In the genomic region with DNA sequence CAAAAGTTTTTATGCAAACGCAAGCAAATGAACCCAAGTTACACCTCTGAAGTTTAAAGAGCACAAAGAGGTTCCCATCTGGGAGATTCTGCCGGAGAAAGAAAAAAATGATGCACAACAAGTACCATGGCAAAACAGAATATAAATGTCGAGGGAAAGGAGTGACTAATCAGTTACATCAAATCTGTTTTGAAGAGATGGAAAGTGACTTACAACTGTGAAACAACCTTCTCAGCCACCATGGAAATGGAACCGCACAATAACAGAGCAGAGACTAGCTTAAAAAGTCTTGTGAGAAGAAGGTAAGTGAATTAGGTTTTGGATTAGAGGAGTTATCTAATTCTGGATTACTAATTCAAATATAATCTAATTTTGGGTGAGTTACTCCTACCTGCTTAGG, we compare ENCODE assay signal across 11 cellular contexts. TPM values are rescaled to one million over a fixed set of nuclear protein-coding genes. Genes with fewer than 3 reads are reported as not detected.
DNase-seq lines count a peak whose midpoint lies in the region; ATAC-seq and TF ChIP-seq lines count a peak whose summit lies in the region.
"Had no signal": no experiment of that assay in that cellular context is flagged by ENCODE, and none has a peak within 500 bp of the region (broad histone marks: within the 10 kb centered on the region; RNA-seq: fewer than 3 reads in every experiment).

No MANE protein-coding gene starts in this region.

- H3K9me2 ChIP-seq in Loucy (replicated peaks; ENCODE audit: low read depth, low read length): no peaks in the 10 kb centered on the region

- no peaks in the 10 kb centered on the region for H3K9me3 Mint-ChIP-seq in naive thymus-derived CD8-positive, alpha-beta T cell

- ATAC-seq in DND-41 (ENCODE audit: insufficient read depth, low read depth): no peak
- no peak for ATAC-seq in naive thymus-derived CD8-positive, alpha-beta T cell
- no peak for ATAC-seq in HG02973 (IDR thresholded peaks at IDR 0.05; ENCODE audit: unreplicated experiment)

- peak overlapping the region; percentile 3; the same call in 1 of the 2 replicates for H3K27ac ChIP-seq in DND-41 (ENCODE audit: low read length)

- peaks cover 81% of the 10 kb centered on the region for H3K79me2 ChIP-seq in DND-41 (ENCODE audit: insufficient read depth, low read length)
- H3K79me2 ChIP-seq in Loucy (ENCODE audit: insufficient read depth, low read length): peaks cover 76% of the 10 kb centered on the region

- H2AFZ ChIP-seq in DND-41 (ENCODE audit: low read depth, low read length): no peak overlapping the region
- no peak overlapping the region for H2AFZ ChIP-seq in Loucy (ENCODE audit: low read length)

- POLR2A ChIA-PET in naive thymus-derived CD8-positive, alpha-beta T cell (lab: Charles Lee): interaction anchor here (0.9 to 1.6 kb wide), 2 partner anchors 10 to 41 kb away, joined by 3 read pairs; no protein-coding TSS in a partner anchor

- peaks cover 0 to 40% (median 19%) of the 10 kb centered on the region in 3 donors for H3K36me3 Mint-ChIP-seq in naive thymus-derived CD8-positive, alpha-beta T cell

- peaks cover 24% of the 10 kb centered on the region; the same call in 1 of the 2 replicates for H4K20me1 ChIP-seq in DND-41 (ENCODE audit: insufficient read depth, low read length)
- H4K20me1 ChIP-seq in Loucy (ENCODE audit: insufficient read depth, low read length, poor library complexity, severe bottlenecking): peaks cover 46% of the 10 kb centered on the region

- H3K27me3 ChIP-seq in DND-41 (ENCODE audit: insufficient read depth, low read length, poor library complexity) (no peaks in the 10 kb centered on the region), Loucy (ENCODE audit: insufficient read depth, low read length, poor library complexity, severe bottlenecking) (no peaks in the 10 kb centered on the region)

- H3K4me2 ChIP-seq in DND-41 (ENCODE audit: insufficient read depth, low read length): peak overlapping the region; percentile 74
- H3K4me2 ChIP-seq in Loucy (ENCODE audit: low read depth, low read length, poor library complexity, severe bottlenecking): peak overlapping the region; percentile 98

- H3K27me3 Mint-ChIP-seq in naive thymus-derived CD8-positive, alpha-beta T cell: no peaks in the 10 kb centered on the region

- peaks cover 55% of the 10 kb centered on the region for H3K36me3 ChIP-seq in DND-41 (ENCODE audit: insufficient read depth, low read length)
- H3K36me3 ChIP-seq in Loucy (ENCODE audit: insufficient read depth, low read length): peaks cover 20% of the 10 kb centered on the region

- peak overlapping the region in 6 of 10 donors; percentile 20 to 100 (median 45) for H3K27ac Mint-ChIP-seq in naive thymus-derived CD8-positive, alpha-beta T cell

- H3K4me3 ChIP-seq in DND-41 (ENCODE audit: low read depth in 1 of 2, low read length in 2 of 2) (peak overlapping the region; percentile 67 to 94; a peak in 3 of 4 replicates), Loucy (ENCODE audit: low read length, poor library complexity, severe bottlenecking) (peak overlapping the region; percentile 76), astrocyte of the cerebellum (ENCODE audit: low read depth, low read length) (peak overlapping the region; percentile 89)

- H3K4me1 Mint-ChIP-seq in naive thymus-derived CD8-positive, alpha-beta T cell: peaks cover 22 to 60% (median 49%) of the 10 kb centered on the region in 4 donors

- no peaks in the 10 kb centered on the region for H3F3A ChIP-seq in Loucy (ENCODE audit: low read depth)

- H3K4me3 Mint-ChIP-seq in naive thymus-derived CD8-positive, alpha-beta T cell: peak overlapping the region; percentile 58 to 100 (median 97)

- TF ChIP-seq CTCF in DND-41 (IDR thresholded peaks at IDR 0.05; ENCODE audit: borderline replicate concordance, extremely low read depth, low read length, poor library complexity, severe bottlenecking) (no peak), Loucy (conservative IDR thresholded peaks at IDR 0.05; ENCODE audit: low read length) (no peak), astrocyte of the cerebellum (IDR thresholded peaks at IDR 0.05; ENCODE audit: low read depth, low read length, missing control alignments) (no peak)

- H3K9me3 ChIP-seq in DND-41 (ENCODE audit: insufficient read depth, low read length, severe bottlenecking) (no peaks in the 10 kb centered on the region), Loucy (ENCODE audit: insufficient read depth, low read depth, low read length) (no peaks in the 10 kb centered on the region)

- H3K4me1 ChIP-seq in DND-41 (ENCODE audit: insufficient read depth, low read length) (peaks cover 46% of the 10 kb centered on the region), Loucy (ENCODE audit: insufficient read depth, low read length, poor library complexity, severe bottlenecking) (peaks cover 53% of the 10 kb centered on the region)

- DNase-seq in DND-41: no peak
- no peak for DNase-seq in astrocyte of the cerebellum (ENCODE audit: low read depth)
- DNase-seq in naive thymus-derived CD8-positive, alpha-beta T cell: no peak
- DNase-seq in SKM-1 (lab: John Stamatoyannopoulos, UW; ENCODE audit: unreplicated experiment): no peak
- DNase-seq in AG08395 (ENCODE audit: low spot score): no peak
- no peak for DNase-seq in DMS 273 treated with DMSO at 0.1 percent for 48 hours (lab: John Stamatoyannopoulos, UW)
- DNase-seq: activated gamma-delta T cell, H7, SIG-M5 had no signal

- in situ Hi-C loops in astrocyte of the cerebellum (cut with HindIII; ENCODE audit: low sequenced_read_pairs): no loop called here

- H3K9ac ChIP-seq in DND-41 (ENCODE audit: low read depth, low read length): peak overlapping the region; percentile 72
- peak overlapping the region; percentile 77 for H3K9ac ChIP-seq in Loucy (ENCODE audit: low read depth, low read length, poor library complexity, severe bottlenecking)

RNA-seq across cellular contexts. Expression of gene HSPH1, which starts 2.4 kb away (rescaled TPM):
- total RNA-seq in naive thymus-derived CD8-positive, alpha-beta T cell: 100 to 1,000 TPM in 1 of 2 experiments, 10 to 100 TPM in 1; 98.4 to 105 TPM
- polyA plus RNA-seq in naive thymus-derived CD8-positive, alpha-beta T cell: 10 to 100 TPM; 36.2 to 66.8 (median 52.5) TPM

RNA-seq across cellular contexts. Expression of gene B3GLCT, which starts 40.5 kb away (rescaled TPM):
- 1 to 10 TPM; 6.5 to 6.9 TPM for total RNA-seq in naive thymus-derived CD8-positive, alpha-beta T cell
- 1 to 10 TPM; 6.3 to 7.4 (median 7.2) TPM for polyA plus RNA-seq in naive thymus-derived CD8-positive, alpha-beta T cell
